In genomic region chr14:75001899-75002298, GRCh38 we compare ENCODE assay signal across 8 cellular contexts. TPM values are rescaled to one million over a fixed set of nuclear protein-coding genes. Genes with fewer than 3 reads are reported as not detected.
DNase-seq lines count a peak whose midpoint lies in the region; ATAC-seq, FAIRE-seq and TF ChIP-seq lines count a peak whose summit lies in the region.

No MANE protein-coding gene starts in this region.

- H3K27ac Mint-ChIP-seq in activated CD4-positive, alpha-beta memory T cell treated with anti-CD3 and anti-CD28 coated beads for 36 hours = peak overlapping the region; percentile 79

- no peak for ATAC-seq in GM19324 (IDR thresholded peaks at IDR 0.05; ENCODE audit: low FRiP score, unreplicated experiment)

- in situ Hi-C loops in HAP-1 (cut with MboI; ENCODE audit: low sequenced_read_pairs) = no loop called here

- peaks cover 25% of the 10 kb centered on the region for H3K36me3 Mint-ChIP-seq in activated CD4-positive, alpha-beta memory T cell treated with anti-CD3 and anti-CD28 coated beads for 36 hours

- no peaks in the 10 kb centered on the region for H3K27me3 Mint-ChIP-seq in activated CD4-positive, alpha-beta memory T cell treated with anti-CD3 and anti-CD28 coated beads for 36 hours

- peak overlapping the region; percentile 60 for H2AFZ ChIP-seq in hepatocyte

- H3K9me3 ChIP-seq in HAP-1 (peaks cover 8% of the 10 kb centered on the region; the same call in 1 of the 2 replicates), hepatocyte (ENCODE audit: low read depth) (no peaks in the 10 kb centered on the region), small intestine (ENCODE audit: control insufficient read depth, low read depth) (no peaks in the 10 kb centered on the region)

- peak overlapping the region; percentile 73 for H3K4me2 ChIP-seq in hepatocyte

- no peaks in the 10 kb centered on the region for H3K9me2 ChIP-seq in hepatocyte (replicated peaks; ENCODE audit: insufficient read depth)

- H3K79me2 ChIP-seq in hepatocyte = peaks cover 24% of the 10 kb centered on the region

- no peak for FAIRE-seq in small intestine (lab: Jason Lieb, UNC)

- peak overlapping the region; percentile 87 for H3K4me3 ChIP-seq in HAP-1
- H3K4me3 ChIP-seq in hepatocyte = peak overlapping the region; percentile 7
- H3K4me3 ChIP-seq in small intestine (ENCODE audit: low read depth in 1 of 2, low read length in 2 of 2) = peak overlapping the region; percentile 54 to 93

- DNase-seq in HAP-1 (ENCODE audit: low spot score in 2 of 2) = no peak
- no peak for DNase-seq in activated CD4-positive, alpha-beta memory T cell treated with anti-CD3 and anti-CD28 coated beads for 36 hours
- no peak for DNase-seq in hepatocyte (ENCODE audit: low spot score)
- no peak for DNase-seq in small intestine
- no peak for DNase-seq in OCI-M1 (lab: John Stamatoyannopoulos, UW)
- no peak for DNase-seq in GM10248 (ENCODE audit: extremely low spot score)
- DNase-seq in NCI-H446 (lab: John Stamatoyannopoulos, UW) = no peak

- CTCF ChIA-PET in activated CD4-positive, alpha-beta memory T cell treated with anti-CD3 and anti-CD28 coated beads for 36 hours (lab: Charles Lee) = interaction anchor here (0.7 to 1.8 kb wide), 3 partner anchors 10 to 141 kb away, joined by 3 to 4 read pairs (median 3); no protein-coding TSS in a partner anchor
- CTCF ChIA-PET in GM10248 (lab: Yijun Ruan, JAX) = interaction anchor here (1.3 to 3.1 kb wide), 3 partner anchors 9 to 56 kb away, joined by 3 to 16 read pairs (median 5); no protein-coding TSS in a partner anchor

- H3K36me3 ChIP-seq in HAP-1 (replicated peaks) (peaks cover 22% of the 10 kb centered on the region), hepatocyte (replicated peaks; ENCODE audit: insufficient read depth, low read depth) (no peaks in the 10 kb centered on the region), small intestine (ENCODE audit: control insufficient read depth in 2 of 2, insufficient read depth in 2 of 2, low read length in 2 of 2) (peaks cover 2 to 5% of the 10 kb centered on the region in 2 donors)

- 96% methylated on average over 1 of the region's 1 CpG for WGBS in hepatocyte (ENCODE audit: low lambda C conversion rate, missing lambda C conversion rate)
- 98 to 100% (median 100%) methylated on average over 1 of the region's 1 CpG for WGBS in small intestine, 3 donors

- H3K4me3 Mint-ChIP-seq in activated CD4-positive, alpha-beta memory T cell treated with anti-CD3 and anti-CD28 coated beads for 36 hours = peak overlapping the region; percentile 98

- H3K27ac ChIP-seq in hepatocyte (peak overlapping the region; percentile 80), small intestine (ENCODE audit: low read depth in 1 of 2, low read length in 1 of 2) (peak overlapping the region; percentile 68 to 96)

- intact Hi-C loops in activated CD4-positive, alpha-beta memory T cell treated with anti-CD3 and anti-CD28 coated beads for 36 hours (cut with micrococcal nuclease) = loop anchor here (1.0 to 10.0 kb wide), 7 partner anchors 9 to 290 kb away; partner anchors contain the start of genes DLST and NEK9

- H3K9me3 Mint-ChIP-seq in activated CD4-positive, alpha-beta memory T cell treated with anti-CD3 and anti-CD28 coated beads for 36 hours = peaks cover 4% of the 10 kb centered on the region

- H3K4me1 ChIP-seq in HAP-1 (peaks cover 4% of the 10 kb centered on the region), hepatocyte (ENCODE audit: insufficient read depth) (peaks cover 10% of the 10 kb centered on the region), small intestine (ENCODE audit: control insufficient read depth in 2 of 2, insufficient read depth in 1 of 2, low read depth in 1 of 2, low read length in 1 of 2) (peaks cover 0 to 8% of the 10 kb centered on the region in 2 donors)

- POLR2A ChIA-PET in activated CD4-positive, alpha-beta memory T cell treated with anti-CD3 and anti-CD28 coated beads for 36 hours (lab: Charles Lee) = no interaction called here
- POLR2A ChIA-PET in GM10248 (lab: Yijun Ruan, JAX) = no interaction called here

- no peaks in the 10 kb centered on the region for H4K20me1 ChIP-seq in hepatocyte (ENCODE audit: insufficient read depth, poor library complexity, severe bottlenecking)

- H3K27me3 ChIP-seq in HAP-1 (ENCODE audit: low read depth) (no peaks in the 10 kb centered on the region), hepatocyte (no peaks in the 10 kb centered on the region), small intestine (ENCODE audit: control insufficient read depth in 2 of 2, insufficient read depth in 2 of 2, low read length in 2 of 2) (no peaks in the 10 kb centered on the region)

- TF ChIP-seq CTCF in hepatocyte (IDR thresholded peaks at IDR 0.05; ENCODE audit: poor library complexity) (no peak), GM10248 (IDR thresholded peaks at IDR 0.05; ENCODE audit: control extremely low read depth, extremely low read depth, low read depth, missing control alignments) (no peak)

- H3K4me1 Mint-ChIP-seq in activated CD4-positive, alpha-beta memory T cell treated with anti-CD3 and anti-CD28 coated beads for 36 hours (ENCODE audit: low read depth) = peaks cover 31% of the 10 kb centered on the region

RNA-seq across cellular contexts. Expression of gene EIF2B2, which starts 0.8 kb away (rescaled TPM):
- total RNA-seq in activated CD4-positive, alpha-beta memory T cell treated with anti-CD3 and anti-CD28 coated beads for 36 hours = 10 to 100 TPM; 61.9 to 62.6 TPM
- 35.7 and 45.2 TPM in 2 replicates for total RNA-seq in hepatocyte
- polyA plus RNA-seq in hepatocyte (75.6 and 93.2 TPM in 2 replicates), small intestine (10 to 100 TPM; 41.8 to 50.8 (median 47.8) TPM)

RNA-seq across cellular contexts. Expression of gene PGF, which starts 46.5 kb away (rescaled TPM):
- under 1 TPM in 1 of 2 experiments, not detected in 1; 0.10 TPM for total RNA-seq in activated CD4-positive, alpha-beta memory T cell treated with anti-CD3 and anti-CD28 coated beads for 36 hours
- 25.0 and 25.2 TPM in 2 replicates for total RNA-seq in hepatocyte
- polyA plus RNA-seq in hepatocyte = 31.0 and 33.0 TPM in 2 replicates
- polyA plus RNA-seq in small intestine = 10 to 100 TPM in 1 of 3 donors, 1 to 10 TPM in 2; 1.6 to 14.0 (median 3.2) TPM

RNA-seq across cellular contexts. Expression of gene MLH3, which starts 49.4 kb away (rescaled TPM):
- total RNA-seq in activated CD4-positive, alpha-beta memory T cell treated with anti-CD3 and anti-CD28 coated beads for 36 hours = 10 to 100 TPM; 19.7 to 21.2 TPM
- total RNA-seq in hepatocyte = 15.6 and 21.3 TPM in 2 replicates
- 8.5 and 9.9 TPM in 2 replicates for polyA plus RNA-seq in hepatocyte
- 10 to 100 TPM; 13.9 to 21.2 (median 14.1) TPM for polyA plus RNA-seq in small intestine

Comparison
In these comparisons a context has a peak if more than half of its experiments do, and no peak if none do; other contexts are left out.
1. H3K4me3 ChIP-seq: peak in every context shown above with its lines; median percentile 87 in HAP-1; 74 in small intestine; 7 in hepatocyte.
2. RNA of gene PGF, which starts 46.5 kb away (total RNA-seq): 25.0 to 25.2 TPM in hepatocyte; 0.10 TPM in activated CD4-positive, alpha-beta memory T cell treated with anti-CD3 and anti-CD28 coated beads for 36 hours; every median in the first group is over 10 times any median in the second.